2 cellular contexts compared by ENCODE assay signal in the genomic region with DNA sequence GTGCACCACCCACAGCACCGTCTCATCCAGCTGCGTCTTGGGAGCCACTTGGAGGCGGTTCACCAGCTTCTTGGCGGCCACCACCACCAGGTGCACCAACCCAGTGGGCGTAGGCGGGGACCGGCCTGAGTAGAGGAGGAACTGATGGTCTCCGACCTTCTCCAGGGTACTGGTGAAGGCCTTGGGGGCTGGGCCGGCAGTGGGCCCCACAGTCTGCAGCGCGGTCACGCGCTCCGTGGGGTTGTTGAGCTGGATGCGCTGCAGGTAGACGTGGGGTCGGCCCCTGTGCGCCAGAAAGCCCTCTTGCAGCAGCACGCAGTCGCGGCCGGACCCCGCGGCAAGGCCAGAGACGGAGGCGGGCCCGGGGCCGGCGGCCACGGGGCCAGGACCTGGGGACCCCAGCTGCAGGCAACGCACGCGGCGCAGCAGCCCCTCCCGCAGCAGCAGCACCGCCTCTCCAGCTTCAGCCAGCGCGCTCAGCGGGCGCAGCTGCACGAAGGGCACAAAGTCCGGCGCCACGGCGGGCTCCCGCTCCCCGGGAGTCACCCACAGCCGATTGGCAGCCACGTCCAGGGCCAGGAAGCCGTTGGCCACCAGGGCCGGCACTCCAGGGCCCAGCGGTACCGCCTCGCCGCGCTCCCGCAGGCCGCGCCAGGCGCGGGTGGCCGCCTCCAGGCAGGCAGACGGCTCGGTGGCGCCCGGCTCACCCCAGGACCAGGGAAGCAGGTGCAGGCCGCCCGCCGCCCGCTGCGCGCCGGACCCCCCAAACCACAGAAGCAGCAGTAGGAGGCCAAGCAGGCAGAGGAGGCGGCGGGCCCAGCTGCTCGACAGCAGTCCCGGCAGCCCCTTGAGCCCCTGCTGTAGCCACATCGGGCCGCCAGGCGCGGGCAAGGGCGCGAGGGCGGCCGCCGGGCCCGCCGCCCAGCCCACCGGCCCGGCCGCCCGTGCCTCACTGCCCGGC.
TF ChIP-seq lines count a peak whose summit lies in the region.
"Not testable (repeated sequence)": the region's sequence is repeated elsewhere in the genome, so short reads cannot be mapped to it uniquely, and the experiment has no call there.

No MANE protein-coding gene starts in this region.

TF ChIP-seq in WTC11, 78 proteins besides CTCF, POLR2A, EP300 and RAD21:
- TF ChIP-seq ZNF423 (CRISPR knock-in tag; IDR thresholded peaks at IDR 0.05): 0 out of 2 replicates have a peak, but pooled peaks have one; percentile 10

TF ChIP-seq in HepG2, 621 proteins besides CTCF, POLR2A, EP300 and RAD21 (continues in another document):
- TF ChIP-seq POGK (CRISPR knock-in tag; conservative IDR thresholded peaks at IDR 0.05) (0 out of 2 replicates have a peak, but pooled peaks have one; percentile 42), E2F5 (CRISPR knock-in tag; conservative IDR thresholded peaks at IDR 0.05) (peak; percentile 67; the same call in 1 of the 2 replicates), HES4 (CRISPR knock-in tag; IDR thresholded peaks at IDR 0.05; ENCODE audit: borderline replicate concordance) (peak; percentile 89; the same call in 1 of the 2 replicates), SRY (CRISPR knock-in tag; IDR thresholded peaks at IDR 0.05) (peak; percentile 62; the same call in 1 of the 2 replicates), ZFP90 (CRISPR knock-in tag; IDR thresholded peaks at IDR 0.05; ENCODE audit: borderline replicate concordance) (peak; percentile 64; the same call in 1 of the 2 replicates), TOPORS (CRISPR knock-in tag; IDR thresholded peaks at IDR 0.05) (peak; percentile 77), UBTF (CRISPR knock-in tag; IDR thresholded peaks at IDR 0.05) (peak; percentile 91; the same call in 1 of the 2 replicates), ZBTB33 (CRISPR knock-in tag; IDR thresholded peaks at IDR 0.05) (peak; percentile 91), ZNF768 (CRISPR knock-in tag; IDR thresholded peaks at IDR 0.05) (peak; percentile 67; the same call in 1 of the 2 replicates), KDM2A (CRISPR knock-in tag; IDR thresholded peaks at IDR 0.05; ENCODE audit: borderline replicate concordance, low read depth) (peak; percentile 52; the same call in 1 of the 2 replicates), ARID5B (CRISPR knock-in tag; IDR thresholded peaks at IDR 0.05) (peak; percentile 52), HNF4A (CRISPR knock-in tag; IDR thresholded peaks at IDR 0.05) (peak; percentile 67; the same call in 1 of the 2 replicates), HOXA3 (CRISPR knock-in tag; IDR thresholded peaks at IDR 0.05) (peak; percentile 84), ZSCAN31 (CRISPR knock-in tag; IDR thresholded peaks at IDR 0.05; ENCODE audit: low read depth) (0 out of 2 replicates have a peak, but pooled peaks have one; percentile 40), GLI4 (CRISPR knock-in tag; IDR thresholded peaks at IDR 0.05; ENCODE audit: borderline replicate concordance) (0 out of 2 replicates have a peak, but pooled peaks have one; percentile 26), ZNF563 (CRISPR knock-in tag; IDR thresholded peaks at IDR 0.05) (0 out of 2 replicates have a peak, but pooled peaks have one; percentile 32), ZNF883 (CRISPR knock-in tag; IDR thresholded peaks at IDR 0.05; ENCODE audit: not compliant biosample characterization) (peak; percentile 49), ZBTB7B (CRISPR knock-in tag; IDR thresholded peaks at IDR 0.05) (peak; percentile 57), ZNF12 (CRISPR knock-in tag; IDR thresholded peaks at IDR 0.05) (0 out of 2 replicates have a peak, but pooled peaks have one; percentile 46), MAZ (CRISPR knock-in tag; IDR thresholded peaks at IDR 0.05; ENCODE audit: low read depth) (peak; percentile 81), TGIF2 (CRISPR knock-in tag; IDR thresholded peaks at IDR 0.05) (0 out of 2 replicates have a peak, but pooled peaks have one; percentile 49)
- TF ChIP-seq, protein P1, sequence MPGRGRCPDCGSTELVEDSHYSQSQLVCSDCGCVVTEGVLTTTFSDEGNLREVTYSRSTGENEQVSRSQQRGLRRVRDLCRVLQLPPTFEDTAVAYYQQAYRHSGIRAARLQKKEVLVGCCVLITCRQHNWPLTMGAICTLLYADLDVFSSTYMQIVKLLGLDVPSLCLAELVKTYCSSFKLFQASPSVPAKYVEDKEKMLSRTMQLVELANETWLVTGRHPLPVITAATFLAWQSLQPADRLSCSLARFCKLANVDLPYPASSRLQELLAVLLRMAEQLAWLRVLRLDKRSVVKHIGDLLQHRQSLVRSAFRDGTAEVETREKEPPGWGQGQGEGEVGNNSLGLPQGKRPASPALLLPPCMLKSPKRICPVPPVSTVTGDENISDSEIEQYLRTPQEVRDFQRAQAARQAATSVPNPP (CRISPR knock-in tag; IDR thresholded peaks at IDR 0.05): 0 out of 2 replicates have a peak, but pooled peaks have one; percentile 14
- TF ChIP-seq, protein P2, sequence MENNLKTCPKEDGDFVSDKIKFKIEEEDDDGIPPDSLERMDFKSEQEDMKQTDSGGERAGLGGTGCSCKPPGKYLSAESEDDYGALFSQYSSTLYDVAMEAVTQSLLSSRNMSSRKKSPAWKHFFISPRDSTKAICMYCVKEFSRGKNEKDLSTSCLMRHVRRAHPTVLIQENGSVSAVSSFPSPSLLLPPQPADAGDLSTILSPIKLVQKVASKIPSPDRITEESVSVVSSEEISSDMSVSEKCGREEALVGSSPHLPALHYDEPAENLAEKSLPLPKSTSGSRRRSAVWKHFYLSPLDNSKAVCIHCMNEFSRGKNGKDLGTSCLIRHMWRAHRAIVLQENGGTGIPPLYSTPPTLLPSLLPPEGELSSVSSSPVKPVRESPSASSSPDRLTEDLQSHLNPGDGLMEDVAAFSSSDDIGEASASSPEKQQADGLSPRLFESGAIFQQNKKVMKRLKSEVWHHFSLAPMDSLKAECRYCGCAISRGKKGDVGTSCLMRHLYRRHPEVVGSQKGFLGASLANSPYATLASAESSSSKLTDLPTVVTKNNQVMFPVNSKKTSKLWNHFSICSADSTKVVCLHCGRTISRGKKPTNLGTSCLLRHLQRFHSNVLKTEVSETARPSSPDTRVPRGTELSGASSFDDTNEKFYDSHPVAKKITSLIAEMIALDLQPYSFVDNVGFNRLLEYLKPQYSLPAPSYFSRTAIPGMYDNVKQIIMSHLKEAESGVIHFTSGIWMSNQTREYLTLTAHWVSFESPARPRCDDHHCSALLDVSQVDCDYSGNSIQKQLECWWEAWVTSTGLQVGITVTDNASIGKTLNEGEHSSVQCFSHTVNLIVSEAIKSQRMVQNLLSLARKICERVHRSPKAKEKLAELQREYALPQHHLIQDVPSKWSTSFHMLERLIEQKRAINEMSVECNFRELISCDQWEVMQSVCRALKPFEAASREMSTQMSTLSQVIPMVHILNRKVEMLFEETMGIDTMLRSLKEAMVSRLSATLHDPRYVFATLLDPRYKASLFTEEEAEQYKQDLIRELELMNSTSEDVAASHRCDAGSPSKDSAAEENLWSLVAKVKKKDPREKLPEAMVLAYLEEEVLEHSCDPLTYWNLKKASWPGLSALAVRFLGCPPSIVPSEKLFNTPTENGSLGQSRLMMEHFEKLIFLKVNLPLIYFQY (CRISPR knock-in tag; IDR thresholded peaks at IDR 0.05; ENCODE audit: borderline replicate concordance): peak; percentile 60; the same call in 1 of the 2 replicates
- TF ChIP-seq, protein P3, sequence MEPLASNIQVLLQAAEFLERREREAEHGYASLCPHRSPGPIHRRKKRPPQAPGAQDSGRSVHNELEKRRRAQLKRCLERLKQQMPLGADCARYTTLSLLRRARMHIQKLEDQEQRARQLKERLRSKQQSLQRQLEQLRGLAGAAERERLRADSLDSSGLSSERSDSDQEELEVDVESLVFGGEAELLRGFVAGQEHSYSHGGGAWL (CRISPR knock-in tag; IDR thresholded peaks at IDR 0.05): 0 out of 2 replicates have a peak, but pooled peaks have one; percentile 57
- TF ChIP-seq, protein P4, sequence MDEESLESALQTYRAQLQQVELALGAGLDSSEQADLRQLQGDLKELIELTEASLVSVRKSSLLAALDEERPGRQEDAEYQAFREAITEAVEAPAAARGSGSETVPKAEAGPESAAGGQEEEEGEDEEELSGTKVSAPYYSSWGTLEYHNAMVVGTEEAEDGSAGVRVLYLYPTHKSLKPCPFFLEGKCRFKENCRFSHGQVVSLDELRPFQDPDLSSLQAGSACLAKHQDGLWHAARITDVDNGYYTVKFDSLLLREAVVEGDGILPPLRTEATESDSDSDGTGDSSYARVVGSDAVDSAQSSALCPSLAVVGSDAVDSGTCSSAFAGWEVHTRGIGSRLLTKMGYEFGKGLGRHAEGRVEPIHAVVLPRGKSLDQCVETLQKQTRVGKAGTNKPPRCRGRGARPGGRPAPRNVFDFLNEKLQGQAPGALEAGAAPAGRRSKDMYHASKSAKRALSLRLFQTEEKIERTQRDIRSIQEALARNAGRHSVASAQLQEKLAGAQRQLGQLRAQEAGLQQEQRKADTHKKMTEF (CRISPR knock-in tag; IDR thresholded peaks at IDR 0.05): peak; percentile 32; the same call in 1 of the 2 replicates
- TF ChIP-seq, protein P5, sequence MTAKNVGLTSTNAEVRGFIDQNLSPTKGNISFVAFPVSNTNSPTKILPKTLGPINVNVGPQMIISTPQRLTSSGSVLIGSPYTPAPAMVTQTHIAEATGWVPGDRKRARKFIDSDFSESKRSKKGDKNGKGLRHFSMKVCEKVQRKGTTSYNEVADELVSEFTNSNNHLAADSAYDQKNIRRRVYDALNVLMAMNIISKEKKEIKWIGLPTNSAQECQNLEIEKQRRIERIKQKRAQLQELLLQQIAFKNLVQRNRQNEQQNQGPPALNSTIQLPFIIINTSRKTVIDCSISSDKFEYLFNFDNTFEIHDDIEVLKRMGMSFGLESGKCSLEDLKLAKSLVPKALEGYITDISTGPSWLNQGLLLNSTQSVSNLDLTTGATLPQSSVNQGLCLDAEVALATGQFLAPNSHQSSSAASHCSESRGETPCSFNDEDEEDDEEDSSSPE (CRISPR knock-in tag; IDR thresholded peaks at IDR 0.05): peak; percentile 78
- not testable (repeated sequence) for TF ChIP-seq MAZ (IDR thresholded peaks at IDR 0.05; ENCODE audit: borderline replicate concordance, low read depth, low read length)
